Comparison of ENCODE assay signal across 8 cellular contexts in the genomic region with DNA sequence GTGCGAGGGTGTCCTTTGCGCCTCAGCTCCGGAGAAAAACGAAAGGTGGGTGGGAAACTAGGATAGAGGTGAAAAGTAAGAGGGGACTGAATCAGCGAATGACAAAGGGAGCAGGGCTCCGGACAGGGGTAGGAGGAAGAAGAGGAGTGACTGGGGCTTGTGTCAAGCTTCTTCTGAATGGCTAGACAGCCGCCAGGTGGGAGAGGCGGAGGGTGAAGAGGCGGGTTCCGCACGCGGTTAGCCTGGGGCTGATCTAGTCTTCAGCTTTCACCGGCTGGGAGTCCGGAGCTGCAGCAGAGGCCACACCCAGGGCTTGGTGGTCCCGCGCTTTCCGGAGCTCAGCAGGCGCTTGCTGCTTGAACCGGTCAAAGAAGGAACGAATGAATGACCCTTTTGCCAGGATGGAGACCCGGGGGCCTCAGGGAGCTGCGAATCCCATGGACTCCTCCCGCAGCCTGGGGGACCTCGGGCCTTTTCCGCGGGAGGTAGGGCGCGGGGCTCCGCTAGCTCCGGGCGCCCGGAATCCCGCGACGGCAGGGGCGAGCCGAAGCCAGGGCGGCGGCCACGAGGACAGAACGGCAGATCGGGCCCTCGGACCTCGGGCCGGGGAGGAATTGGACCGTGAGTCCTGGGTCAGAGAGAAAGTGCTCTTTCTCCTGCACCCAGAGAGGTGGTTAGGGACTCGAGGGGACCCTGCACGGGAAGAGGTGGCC. TPM values are rescaled to one million over a fixed set of nuclear protein-coding genes. Genes with fewer than 3 reads are reported as not detected.
DNase-seq lines count a peak whose midpoint lies in the region; ATAC-seq and TF ChIP-seq lines count a peak whose summit lies in the region.

Gene C6orf141 (plus strand): TSS at position 256 of the 713 bp plus-strand sequence. CDS start 125 bp downstream, at position 381.

- peaks cover 7 to 26% of the 10 kb centered on the region in 2 donors for H3K27me3 Mint-ChIP-seq in CD4-positive, alpha-beta memory T cell

- H3K9me3 Mint-ChIP-seq in CD4-positive, alpha-beta memory T cell = peaks cover 0 to 2% (median 0%) of the 10 kb centered on the region in 8 donors

- no peak for DNase-seq in CD4-positive, alpha-beta memory T cell
- DNase-seq in RPMI8226 (peak; percentile 25), choroid plexus epithelial cell (ENCODE audit: low read depth) (peak; percentile 14), lung microvascular endothelial cell (ENCODE audit: low read depth in 2 of 2) (peak; percentile 27 to 71), thoracic aorta (ENCODE audit: low spot score) (no peak), SIG-M5 treated with dmso at 0.1 percent for 504 hours (lab: John Stamatoyannopoulos, UW; ENCODE audit: unreplicated experiment) (no peak)

- no peaks in the 10 kb centered on the region for H3K36me3 Mint-ChIP-seq in CD4-positive, alpha-beta memory T cell

- ATAC-seq in GM19351 (IDR thresholded peaks at IDR 0.05; ENCODE audit: unreplicated experiment) = peak; percentile 79
- ATAC-seq in HG03196 (IDR thresholded peaks at IDR 0.05; ENCODE audit: unreplicated experiment) = peak; percentile 53
- ATAC-seq in thoracic aorta (ENCODE audit: insufficient number of reproducible peaks, low FRiP score, low read depth) = no peak

- peaks cover 9 to 18% (median 15%) of the 10 kb centered on the region in 4 donors for H3K4me1 Mint-ChIP-seq in CD4-positive, alpha-beta memory T cell

- CTCF ChIA-PET in CD4-positive, alpha-beta memory T cell (lab: Charles Lee; ENCODE audit: partially characterized antibody) = no interaction called here

- peak within 1 kb of the TSS in 1 of 7 donors; percentile 29 for H3K27ac Mint-ChIP-seq in CD4-positive, alpha-beta memory T cell

- H3K27me3 ChIP-seq in CD4-positive, alpha-beta memory T cell (ENCODE audit: insufficient read depth, low read length) = no peaks in the 10 kb centered on the region
- no peaks in the 10 kb centered on the region for H3K27me3 ChIP-seq in thoracic aorta (replicated peaks; ENCODE audit: insufficient read depth)

- H3K4me3 ChIP-seq in CD4-positive, alpha-beta memory T cell (ENCODE audit: low read length in 2 of 2) = peak within 1 kb of the TSS; percentile 23 to 29
- peak within 1 kb of the TSS; percentile 62 for H3K4me3 ChIP-seq in choroid plexus epithelial cell (ENCODE audit: low read depth, low read length)
- peak within 1 kb of the TSS; percentile 65 for H3K4me3 ChIP-seq in thoracic aorta

- H3K9me3 ChIP-seq in CD4-positive, alpha-beta memory T cell (ENCODE audit: control insufficient read depth in 1 of 2, low read length in 2 of 2) = no peaks in the 10 kb centered on the region
- no peaks in the 10 kb centered on the region for H3K9me3 ChIP-seq in thoracic aorta

- peak within 1 kb of the TSS; percentile 66 to 86 (median 80) for H3K4me3 Mint-ChIP-seq in CD4-positive, alpha-beta memory T cell

- intact Hi-C loops in CD4-positive, alpha-beta memory T cell (cut with micrococcal nuclease) = no loop called here

- no peak within 1 kb of the TSS for H3K27ac ChIP-seq in CD4-positive, alpha-beta memory T cell (ENCODE audit: low read depth, low read length)
- no peak within 1 kb of the TSS for H3K27ac ChIP-seq in thoracic aorta

- no peaks in the 10 kb centered on the region for H3K36me3 ChIP-seq in CD4-positive, alpha-beta memory T cell (ENCODE audit: insufficient read depth, low read length)
- no peaks in the 10 kb centered on the region for H3K36me3 ChIP-seq in thoracic aorta

- TF ChIP-seq CTCF in choroid plexus epithelial cell (conservative IDR thresholded peaks at IDR 0.05; ENCODE audit: low read depth, low read length) = peak; percentile 8
- TF ChIP-seq CTCF in thoracic aorta (IDR thresholded peaks at IDR 0.05) = no peak

- H3K4me1 ChIP-seq in CD4-positive, alpha-beta memory T cell (ENCODE audit: insufficient read depth, low read length) = peaks cover 17% of the 10 kb centered on the region
- H3K4me1 ChIP-seq in thoracic aorta (ENCODE audit: control insufficient read depth in 1 of 2, low read depth in 2 of 2) = peaks cover 3 to 16% of the 10 kb centered on the region in 2 donors

- POLR2A ChIA-PET in CD4-positive, alpha-beta memory T cell (lab: Charles Lee; ENCODE audit: partially characterized antibody) = no interaction called here

RNA-seq across cellular contexts. Expression of gene C6orf141, which starts in this region (rescaled TPM):
- not detected for total RNA-seq in CD4-positive, alpha-beta memory T cell
- polyA plus RNA-seq in CD4-positive, alpha-beta memory T cell = not detected
- 21.6 and 61.3 TPM in 2 replicates for total RNA-seq in lung microvascular endothelial cell
- under 1 TPM; 0.42 to 0.54 TPM for total RNA-seq in thoracic aorta

Comparison
In these comparisons a context has a peak if more than half of its experiments do, and no peak if none do; other contexts are left out.
1. RNA of gene C6orf141 (total RNA-seq): 21.6 to 61.3 TPM in lung microvascular endothelial cell; 0.42 to 0.54 TPM in thoracic aorta and not detected in CD4-positive, alpha-beta memory T cell; every median in the first group is over 10 times any median in the second.
2. DNase-seq: peak in RPMI8226 (single experiment), choroid plexus epithelial cell (single experiment) and lung microvascular endothelial cell (2 of 2); none in CD4-positive, alpha-beta memory T cell (0 of 5), thoracic aorta (single experiment) and SIG-M5 treated with dmso at 0.1 percent for 504 hours (single experiment).
3. Peak in every context shown above with its lines, with median percentiles within 50 percentile points of each other: H3K4me3 ChIP-seq.